ENCODE assay signal across 8 cellular contexts in the genomic region with DNA sequence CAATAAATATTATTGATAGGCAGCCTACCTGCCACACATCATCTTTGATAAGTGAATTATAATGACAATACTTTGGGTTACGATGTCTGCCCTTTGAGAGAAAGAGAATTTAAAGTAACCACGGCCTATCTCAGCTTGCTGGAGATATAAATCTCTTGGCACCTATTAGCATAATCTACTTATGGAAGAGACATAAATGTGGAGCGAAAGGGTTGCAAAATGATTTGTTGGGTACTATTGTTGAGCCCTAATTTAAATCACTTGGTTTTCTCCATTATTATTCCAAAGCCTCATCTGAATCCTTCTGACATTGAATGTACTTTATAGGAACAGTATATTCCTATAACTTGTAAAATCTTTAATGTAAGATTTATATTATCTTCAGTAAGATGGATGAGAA.
"Had no signal": no experiment of that assay in that cellular context is flagged by ENCODE, and none has a peak within 500 bp of the region (broad histone marks: within the 10 kb centered on the region; RNA-seq: fewer than 3 reads in every experiment).

No MANE protein-coding gene starts in this region.

- DNase-seq: H9, HCEC 1CT, IMR-90 had no signal

- H3K4me3 ChIP-seq: GM23338, K562 had no signal

- H3K4me1 Mint-ChIP-seq: GM23338 had no signal

- FAIRE-seq: H1, H54, HTR-8/SVneo, K562 had no signal

- H3K27ac Mint-ChIP-seq: GM23338, H9 had no signal

- H3K4me3 Mint-ChIP-seq: GM23338, H9 had no signal
